ENCODE assay signal across 21 cellular contexts in the genomic region with DNA sequence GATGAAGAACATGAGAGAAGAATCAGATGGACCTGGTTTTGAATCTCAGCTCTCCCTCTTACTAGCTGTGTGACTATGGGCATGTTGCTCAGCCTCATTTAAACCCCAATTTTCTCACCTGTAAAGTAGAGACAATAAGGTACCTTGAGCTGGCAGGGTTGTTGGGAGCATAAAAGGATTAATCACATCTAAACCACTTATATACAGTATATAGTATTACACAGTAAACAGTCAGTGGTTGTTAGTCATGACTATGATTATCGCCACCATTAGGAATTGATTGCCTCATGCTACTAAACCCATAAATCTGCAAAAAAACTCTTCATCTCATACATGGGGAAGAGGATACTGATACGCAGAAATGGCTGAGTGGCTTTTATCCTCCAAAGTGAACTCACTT.
"Had no signal": no experiment of that assay in that cellular context is flagged by ENCODE, and none has a peak within 500 bp of the region (broad histone marks: within the 10 kb centered on the region; RNA-seq: fewer than 3 reads in every experiment).

No MANE protein-coding gene starts in this region.

- ATAC-seq: activated CD8-positive, alpha-beta memory T cell treated with anti-CD3 and anti-CD28 coated beads, Interleukin-2, amount 10 ng/mL, durations not matched to agents 7 days and 5 days; body of pancreas; T-helper 17 cell; WTC11 had no signal

- DNase-seq: activated CD4-positive, alpha-beta T cell treated with anti-CD3 and anti-CD28 coated beads for 1 hour; activated CD4-positive, alpha-beta T cell treated with anti-CD3 and anti-CD28 coated beads, Interleukin-2, amount 10 ng/mL, durations not matched to agents 24 days and 14 days; activated CD4-positive, alpha-beta T cell treated with anti-CD3 and anti-CD28 coated beads, Interleukin-2, amount 50 U/mL, for 48 hours; activated CD8-positive, alpha-beta memory T cell treated with anti-CD3 and anti-CD28 coated beads, Interleukin-2, amount 10 ng/mL, durations not matched to agents 7 days and 5 days; activated effector memory CD4-positive, alpha-beta T cell treated with Interleukin-2 at 50 U/mL for 16 hours; activated naive CD4-positive, alpha-beta T cell; activated T-cell treated with anti-CD3 and anti-CD28 coated beads, Interleukin-2, amount 50 U/mL, for 24 hours; aorta; body of pancreas; NCI-H1092 treated with DMSO at 0.1 percent for 48 hours; NCI-H1436 treated with DMSO at 0.1 percent for 48 hours; NCI-H187; NCI-H2171 treated with DMSO at 0.1 percent for 48 hours; NCI-H226; NCI-H526; SHP77 treated with DMSO at 0.1 percent for 48 hours; T-helper 17 cell; T-helper 9 cell had no signal

- H3K4me3 ChIP-seq: body of pancreas had no signal

- H3K4me1 ChIP-seq: body of pancreas had no signal

- H3K27me3 ChIP-seq: body of pancreas had no signal

- FAIRE-seq: RCC 7860 had no signal

- H3K27ac ChIP-seq: body of pancreas, KMS-11 had no signal

- H3K4me2 ChIP-seq: KMS-11 had no signal

- H3K9me3 ChIP-seq: body of pancreas had no signal

- H3K9ac ChIP-seq: KMS-11 had no signal
